Comparison of ENCODE assay signal across 10 cellular contexts in genomic region chr1:22750671-22751016, GRCh38. TPM values are rescaled to one million over a fixed set of nuclear protein-coding genes. Genes with fewer than 3 reads are reported as not detected.
DNase-seq lines count a peak whose midpoint lies in the region; ATAC-seq, FAIRE-seq and TF ChIP-seq lines count a peak whose summit lies in the region.
"Had no signal": no experiment of that assay in that cellular context is flagged by ENCODE, and none has a peak within 500 bp of the region (broad histone marks: within the 10 kb centered on the region; RNA-seq: fewer than 3 reads in every experiment).

No MANE protein-coding gene starts in this region.

- H4K20me1 ChIP-seq in astrocyte (ENCODE audit: insufficient read depth, low read length), result no peaks in the 10 kb centered on the region

- H3K79me2 ChIP-seq in astrocyte (ENCODE audit: insufficient read depth, low read length), result peaks cover 54% of the 10 kb centered on the region

- TF ChIP-seq POLR2A in vagina (IDR thresholded peaks at IDR 0.05), result no peak

- peak overlapping the region; percentile 55 for H3K4me3 Mint-ChIP-seq in astrocyte (ENCODE audit: unreplicated experiment)

- H3K4me1 ChIP-seq in left ventricle myocardium inferior (peaks cover 23% of the 10 kb centered on the region), astrocyte (ENCODE audit: insufficient read depth, low read length) (peaks cover 73% of the 10 kb centered on the region), mucosa of descending colon (ENCODE audit: low read depth) (peaks cover 28% of the 10 kb centered on the region), vagina (peaks cover 25% of the 10 kb centered on the region)

- no peak overlapping the region for H2AFZ ChIP-seq in astrocyte (ENCODE audit: low read depth, low read length)

- peaks cover 23% of the 10 kb centered on the region for H3K27me3 ChIP-seq in left ventricle myocardium inferior (ENCODE audit: low read depth)
- H3K27me3 ChIP-seq in astrocyte (ENCODE audit: insufficient read depth, low read length), result no peaks in the 10 kb centered on the region
- H3K27me3 ChIP-seq in vagina, result no peaks in the 10 kb centered on the region
- H3K27me3 ChIP-seq: right lobe of liver had no signal

- H3K27ac ChIP-seq in left ventricle myocardium inferior (replicated peaks) (peak overlapping the region; percentile 27), astrocyte (ENCODE audit: low read depth, low read length) (peak overlapping the region; percentile 99), vagina (peak overlapping the region; percentile 62)
- H3K27ac ChIP-seq: right lobe of liver had no signal

- TF ChIP-seq CTCF in left ventricle myocardium inferior (IDR thresholded peaks at IDR 0.05; ENCODE audit: borderline replicate concordance) (no peak), astrocyte (IDR thresholded peaks at IDR 0.05; ENCODE audit: insufficient read depth, low read depth, low read length) (no peak), mucosa of descending colon (IDR thresholded peaks at IDR 0.05) (no peak), vagina (IDR thresholded peaks at IDR 0.05) (no peak)

- no peaks in the 10 kb centered on the region for H3K9me3 Mint-ChIP-seq in astrocyte (ENCODE audit: unreplicated experiment)

- H3K27ac Mint-ChIP-seq in astrocyte (ENCODE audit: unreplicated experiment), result peak overlapping the region; percentile 98

- peaks cover 26% of the 10 kb centered on the region for H3K4me1 Mint-ChIP-seq in astrocyte (ENCODE audit: low read depth, unreplicated experiment)

- no peaks in the 10 kb centered on the region for H3K27me3 Mint-ChIP-seq in astrocyte (ENCODE audit: low read depth, unreplicated experiment)

- intact Hi-C loops in left ventricle myocardium inferior (cut with micrococcal nuclease), result no loop called here
- intact Hi-C loops in Right ventricle myocardium superior (cut with DNase I), result no loop called here
- intact Hi-C loops in mucosa of descending colon (cut with DNase I, micrococcal nuclease), result no loop called here
- intact Hi-C loops in vagina (cut with DNase I), result no loop called here

- peak overlapping the region; percentile 86 for H3K9ac ChIP-seq in astrocyte (ENCODE audit: low read length)

- peak overlapping the region; percentile 78 for H3K4me2 ChIP-seq in astrocyte (ENCODE audit: low read length)

- no peak for DNase-seq in left ventricle myocardium inferior
- DNase-seq in Right ventricle myocardium superior, result no peak
- no peak for DNase-seq in astrocyte (ENCODE audit: low read depth)
- no peak for DNase-seq in mucosa of descending colon
- DNase-seq in vagina (ENCODE audit: extremely low spot score in 2 of 2), result no peak
- no peak for DNase-seq in GM03348 (ENCODE audit: low spot score)
- no peak for DNase-seq in NCI-H2227 (lab: John Stamatoyannopoulos, UW; ENCODE audit: unreplicated experiment)
- no peak for DNase-seq in activated effector memory CD4-positive, alpha-beta T cell treated with anti-CD3 and anti-CD28 coated beads, Interleukin-2, amount 50 U/mL, for 16 hours
- DNase-seq: activated gamma-delta T cell treated with Interleukin-2 at 50 U/mL for 16 hours, right lobe of liver had no signal

- no peaks in the 10 kb centered on the region for H3K36me3 ChIP-seq in left ventricle myocardium inferior
- no peaks in the 10 kb centered on the region for H3K36me3 ChIP-seq in astrocyte (ENCODE audit: insufficient read depth, low read length)
- H3K36me3 ChIP-seq in mucosa of descending colon (ENCODE audit: low read depth), result no peaks in the 10 kb centered on the region
- no peaks in the 10 kb centered on the region for H3K36me3 ChIP-seq in vagina
- H3K36me3 ChIP-seq: right lobe of liver had no signal

- H3K36me3 Mint-ChIP-seq in astrocyte (ENCODE audit: low read depth, unreplicated experiment), result no peaks in the 10 kb centered on the region

- H3K4me3 ChIP-seq in left ventricle myocardium inferior (no peak overlapping the region), astrocyte (ENCODE audit: insufficient read depth, low read depth, low read length) (no peak overlapping the region), mucosa of descending colon (no peak overlapping the region), vagina (no peak overlapping the region)
- H3K4me3 ChIP-seq: right lobe of liver had no signal

- FAIRE-seq in astrocyte (lab: Jason Lieb, UNC), result no peak

- ATAC-seq in Right ventricle myocardium superior (ENCODE audit: poor library complexity) (no peak), mucosa of descending colon (peak; percentile 46)

- H3K9me3 ChIP-seq in left ventricle myocardium inferior (replicated peaks) (no peaks in the 10 kb centered on the region), astrocyte (ENCODE audit: insufficient read depth, low read depth, low read length) (no peaks in the 10 kb centered on the region), mucosa of descending colon (no peaks in the 10 kb centered on the region), vagina (no peaks in the 10 kb centered on the region)
- H3K9me3 ChIP-seq: right lobe of liver had no signal

RNA-seq across cellular contexts. Expression of gene EPHB2, which starts 40.0 kb away (rescaled TPM):
- 2.0 TPM for total RNA-seq in left ventricle myocardium inferior
- total RNA-seq in Right ventricle myocardium superior, result 2.7 TPM
- total RNA-seq in astrocyte, result 7.5 and 8.4 TPM in 2 replicates
- total RNA-seq in mucosa of descending colon, result 10 to 100 TPM; 22.7 to 76.7 (median 70.8) TPM
- total RNA-seq in vagina, result 3.9 TPM

Comparison
In these comparisons a context has a peak if more than half of its experiments do, and no peak if none do; other contexts are left out.
1. H3K27ac ChIP-seq: peak in every context shown above with its lines; median percentile 99 in astrocyte; 62 in vagina; 27 in left ventricle myocardium inferior.